ENCODE assay signal across 8 cellular contexts in genomic region chr3:172750368-172751187, GRCh38. TPM values are rescaled to one million over a fixed set of nuclear protein-coding genes. Genes with fewer than 3 reads are reported as not detected.
DNase-seq lines count a peak whose midpoint lies in the region; ATAC-seq, FAIRE-seq and TF ChIP-seq lines count a peak whose summit lies in the region.

TSS of gene ECT2 (plus strand) at chr3:172750726. CDS start at chr3:172754531, 3,805 bp downstream.

- peaks cover 9% of the 10 kb centered on the region for H3K4me1 ChIP-seq in iPS-20b (ENCODE audit: insufficient read depth, low read length)

- peak within 1 kb of the TSS; percentile 100 for H3K4me3 ChIP-seq in WERI-Rb-1 (ENCODE audit: low read depth, low read length)
- H3K4me3 ChIP-seq in bronchial epithelial cell (ENCODE audit: low read depth, low read length), result peak within 1 kb of the TSS; percentile 92
- peak within 1 kb of the TSS; percentile 79 for H3K4me3 ChIP-seq in iPS-20b (ENCODE audit: low read length)
- H3K4me3 ChIP-seq in skin epidermis, result peak within 1 kb of the TSS; percentile 72 to 97 (median 83)

- peak; percentile 92 for FAIRE-seq in bronchial epithelial cell (lab: Jason Lieb, UNC)

- DNase-seq in AG08395 (ENCODE audit: low spot score), result peak; percentile 99
- DNase-seq in NCI-H2227 (lab: John Stamatoyannopoulos, UW; ENCODE audit: unreplicated experiment), result peak; percentile 99
- DNase-seq in WERI-Rb-1, result peak; percentile 98
- peak; percentile 99 for DNase-seq in bronchial epithelial cell (ENCODE audit: low read depth)

- TF ChIP-seq CTCF in WERI-Rb-1 (IDR thresholded peaks at IDR 0.05; ENCODE audit: low read depth, low read length), result peak; percentile 67
- TF ChIP-seq CTCF in bronchial epithelial cell (IDR thresholded peaks at IDR 0.05; ENCODE audit: insufficient read depth, low read length, severe bottlenecking), result peak; percentile 83

- ATAC-seq in GM18907 (IDR thresholded peaks at IDR 0.05; ENCODE audit: unreplicated experiment) (peak; percentile 99), HG03159 (IDR thresholded peaks at IDR 0.05; ENCODE audit: unreplicated experiment) (peak; percentile 97)

- no peaks in the 10 kb centered on the region for H3K9me3 ChIP-seq in WERI-Rb-1 (ENCODE audit: severe bottlenecking)
- H3K9me3 ChIP-seq in iPS-20b (ENCODE audit: insufficient read depth, low read depth, low read length), result no peaks in the 10 kb centered on the region

- H3K27ac ChIP-seq in WERI-Rb-1 (peak within 1 kb of the TSS; percentile 95), iPS-20b (ENCODE audit: low read length) (peak within 1 kb of the TSS; percentile 62), skin epidermis (peak within 1 kb of the TSS; percentile 60 to 92 (median 83))

- no peaks in the 10 kb centered on the region for H3K27me3 ChIP-seq in WERI-Rb-1 (ENCODE audit: insufficient read depth, low read depth, severe bottlenecking)
- H3K27me3 ChIP-seq in bronchial epithelial cell (ENCODE audit: control insufficient read depth, insufficient read depth, low read length), result no peaks in the 10 kb centered on the region
- no peaks in the 10 kb centered on the region for H3K27me3 ChIP-seq in iPS-20b (ENCODE audit: insufficient read depth, low read length)

- H3K9ac ChIP-seq in iPS-20b (ENCODE audit: low read depth, low read length), result peak within 1 kb of the TSS; percentile 94

- peaks cover 31% of the 10 kb centered on the region for H3K36me3 ChIP-seq in WERI-Rb-1
- no peaks in the 10 kb centered on the region for H3K36me3 ChIP-seq in bronchial epithelial cell (ENCODE audit: control insufficient read depth, insufficient read depth, low read length)
- H3K36me3 ChIP-seq in iPS-20b (ENCODE audit: insufficient read depth, low read depth, low read length), result peaks cover 30% of the 10 kb centered on the region

RNA-seq across cellular contexts. Expression of gene ECT2, which starts in this region (rescaled TPM):
- 9.0 and 11.4 TPM in 2 replicates for total RNA-seq in bronchial epithelial cell

Comparison
In these comparisons a context has a peak if more than half of its experiments do, and no peak if none do; other contexts are left out.
1. Peak in every context shown above with its lines: DNase-seq, ATAC-seq, H3K4me3 ChIP-seq and H3K27ac ChIP-seq.